ENCODE assay signal across 35 cellular contexts in the genomic region with DNA sequence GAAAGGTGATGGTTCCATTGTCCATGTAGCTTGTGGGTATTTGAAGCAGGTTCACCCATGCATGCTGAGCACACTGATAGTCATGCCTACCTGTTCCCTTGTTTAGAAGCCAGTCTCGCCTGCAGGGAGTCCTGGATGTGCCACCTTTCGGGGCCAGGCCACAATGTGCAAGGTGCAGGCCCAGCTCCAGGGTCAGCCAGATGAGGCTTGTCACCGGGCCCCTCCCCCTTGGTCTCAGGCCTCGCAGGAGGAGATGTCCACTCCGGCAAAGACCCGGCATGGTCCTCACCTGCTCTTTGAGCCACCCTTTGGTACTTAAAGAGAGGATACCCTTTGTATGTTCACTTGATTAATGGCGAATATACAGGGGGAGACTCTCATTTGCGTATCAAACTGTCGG.
"Had no signal": no experiment of that assay in that cellular context is flagged by ENCODE, and none has a peak within 500 bp of the region (broad histone marks: within the 10 kb centered on the region; RNA-seq: fewer than 3 reads in every experiment).

No MANE protein-coding gene starts in this region.

- H3K9ac ChIP-seq: KMS-11 had no signal

- DNase-seq: Karpas-422, Kasumi-1, MG63, MM.1S, MV-4-11, NCI-H1048, NCI-H1092, NCI-H1092 treated with DMSO at 0.1 percent for 48 hours, NCI-H1105, NCI-H1105 treated with DMSO at 0.1 percent for 48 hours, NCI-H1417, NCI-H1417 treated with DMSO at 0.1 percent for 48 hours, NCI-H1436, NCI-H1436 treated with DMSO at 0.1 percent for 48 hours, NCI-H146, NCI-H1694, NCI-H1694 treated with DMSO at 0.1 percent for 48 hours, NCI-H187 treated with DMSO at 0.1 percent for 48 hours, NCI-H1930, NCI-H2029, NCI-H2029 treated with DMSO at 0.1 percent for 48 hours, NCI-H2081, NCI-H2081 treated with DMSO at 0.1 percent for 48 hours, NCI-H2107, NCI-H2171, NCI-H2171 treated with DMSO at 0.1 percent for 48 hours, NCI-H2227 treated with DMSO at 0.1 percent for 48 hours, NCI-H226, NCI-H446, NCI-H446 treated with DMSO at 0.1 percent for 48 hours, NCI-H510A, NCI-H510A treated with DMSO at 0.1 percent for 48 hours, NCI-H524, NCI-H524 treated with DMSO at 0.1 percent for 48 hours had no signal

- H3K9me3 ChIP-seq: MG63 had no signal

- H3K27me3 ChIP-seq: MG63 had no signal

- H3K4me2 ChIP-seq: KMS-11 had no signal

- H3K36me3 ChIP-seq: MG63 had no signal

- H3K4me3 ChIP-seq: MG63 had no signal

- H3K27ac ChIP-seq: KMS-11 had no signal
